13 cellular contexts compared by ENCODE assay signal in the genomic region with DNA sequence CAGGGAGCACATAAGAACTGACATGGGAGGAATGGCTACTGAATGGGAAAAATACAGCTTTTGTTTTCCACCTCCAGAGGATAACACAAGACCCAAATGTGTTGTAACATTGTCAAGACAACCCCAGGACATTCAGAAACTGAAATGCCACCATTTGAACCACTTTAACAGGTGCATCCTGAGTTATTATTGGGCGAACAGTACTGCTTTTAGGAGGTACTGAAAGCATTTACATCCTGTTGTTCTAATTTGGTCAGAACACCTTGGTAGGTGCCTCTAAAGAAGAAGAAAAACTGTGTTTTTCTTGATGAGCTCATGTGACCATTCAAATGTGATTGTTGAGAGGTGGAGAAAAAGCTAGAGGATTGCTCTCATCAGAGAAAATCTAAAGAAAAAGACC. TPM values are rescaled to one million over a fixed set of nuclear protein-coding genes. Genes with fewer than 3 reads are reported as not detected.
A peak's percentile ranks its signal among the peaks of the same experiment; 100 is the strongest.
DNase-seq lines count a peak whose midpoint lies in the region; ATAC-seq, FAIRE-seq and TF ChIP-seq lines count a peak whose summit lies in the region.
"Had no signal": no experiment of that assay in that cellular context is flagged by ENCODE, and none has a peak within 500 bp of the region (broad histone marks: within the 10 kb centered on the region; RNA-seq: fewer than 3 reads in every experiment).

No MANE protein-coding gene starts in this region.

- DNase-seq in GM12878 (ENCODE audit: low read depth, low spot score) = peak; percentile 76
- DNase-seq in omental fat pad (ENCODE audit: low spot score) = no peak
- no peak for DNase-seq in RCC 7860 (ENCODE audit: low spot score)
- no peak for DNase-seq in kidney glomerular epithelial cell (lab: John Stamatoyannopoulos, UW)
- no peak for DNase-seq in NCI-H82 treated with DMSO at 0.1 percent for 48 hours (lab: John Stamatoyannopoulos, UW; ENCODE audit: unreplicated experiment)
- DNase-seq: activated naive CD8-positive, alpha-beta T cell treated with anti-CD3 and anti-CD28 coated beads, Interleukin-2, amount 10 ng/mL, durations not matched to agents 7 days and 5 days; foreskin keratinocyte; KG1; left colon; SJCRH30 had no signal

- no peak for TF ChIP-seq POLR2A in GM12878 (IDR thresholded peaks at IDR 0.05; ENCODE audit: low read depth, low read length)

- peak in 1 of 2 experiments; percentile 82; a peak in 2 of 4 replicates for TF ChIP-seq EP300 in GM12878 (IDR thresholded peaks at IDR 0.05; ENCODE audit: borderline replicate concordance in 1 of 2, control insufficient read depth in 1 of 2, low read depth in 2 of 2, low read length in 2 of 2)

- RAD21 ChIA-PET in GM12878 (lab: Charles Lee; ENCODE audit: unreplicated experiment) = interaction anchor here (0.8 to 1.0 kb wide), 3 partner anchors 9 to 23 kb away, joined by 3 read pairs; no protein-coding TSS in a partner anchor

- H3K79me2 ChIP-seq in GM12878 (ENCODE audit: control insufficient read depth, insufficient read depth, low read length) = no peaks in the 10 kb centered on the region

- peak overlapping the region; percentile 70 for H3K27ac ChIP-seq in GM12878 (ENCODE audit: control insufficient read depth, insufficient read depth)
- H3K27ac ChIP-seq: foreskin keratinocyte, SJCRH30 had no signal

- ATAC-seq in GM18870 (IDR thresholded peaks at IDR 0.05; ENCODE audit: unreplicated experiment) = peak; percentile 86
- peak; percentile 89 for ATAC-seq in GM21576 (IDR thresholded peaks at IDR 0.05; ENCODE audit: unreplicated experiment)
- peak; percentile 86 for ATAC-seq in HG03103 (IDR thresholded peaks at IDR 0.05; ENCODE audit: low read depth, unreplicated experiment)
- ATAC-seq in GM12878 = peak; percentile 78
- ATAC-seq in omental fat pad (ENCODE audit: low FRiP score) = no peak
- ATAC-seq: foreskin keratinocyte, left colon had no signal

- no TSS peak for BruUV-seq in GM12878 (replicated peaks; lab: Mats Ljungman, UMichigan)

- peaks cover 59% of the 10 kb centered on the region for H3K4me1 ChIP-seq in GM12878 (ENCODE audit: control insufficient read depth, insufficient read depth, low read length)
- H3K4me1 ChIP-seq: SJCRH30 had no signal

- H3K4me3 ChIP-seq in GM12878 = peak overlapping the region; percentile 20; the same call in 1 of the 2 replicates
- H3K4me3 ChIP-seq: SJCRH30 had no signal

- H2AFZ ChIP-seq in GM12878 (ENCODE audit: control insufficient read depth, low read depth, low read length) = no peak overlapping the region

- no peaks in the 10 kb centered on the region; the same call in 2 of the 3 replicates for H3K9me3 ChIP-seq in GM12878 (replicated peaks; ENCODE audit: control insufficient read depth, insufficient read depth, low read length)
- H3K9me3 ChIP-seq: SJCRH30 had no signal

- FAIRE-seq in GM12878 (lab: Jason Lieb, UNC) (peak; percentile 65), RCC 7860 (lab: Jason Lieb, UNC) (no peak)

- no peaks in the 10 kb centered on the region for H4K20me1 ChIP-seq in GM12878 (ENCODE audit: control insufficient read depth, insufficient read depth)

- H3K9ac ChIP-seq in GM12878 (ENCODE audit: control insufficient read depth, insufficient read depth, low read length) = peak overlapping the region; percentile 51

- SMC1A ChIA-PET in GM12878 (lab: Charles Lee; ENCODE audit: uncharacterized antibody, unreplicated experiment) = interaction anchor here (0.6 to 1.7 kb wide), 6 partner anchors 8 to 305 kb away, joined by 3 to 5 read pairs (median 4); no protein-coding TSS in a partner anchor

- WGBS in GM12878 (ENCODE audit: insufficient coverage, insufficient replicate concordance, low lambda C conversion rate, missing lambda C conversion rate) = 0% methylated on average over 1 of the region's 1 CpG

- no peak for TF ChIP-seq RAD21 in GM12878 (IDR thresholded peaks at IDR 0.05; ENCODE audit: insufficient read depth, low read depth, low read length)

- peaks cover 0 to 3% of the 10 kb centered on the region in 2 experiments; a peak in 2 of 4 replicates for H3K27me3 ChIP-seq in GM12878 (replicated peaks in 1 of 2; ENCODE audit: control insufficient read depth in 2 of 2, insufficient read depth in 2 of 2, low read length in 1 of 2)
- H3K27me3 ChIP-seq: SJCRH30 had no signal

- TF ChIP-seq CTCF in GM12878 (IDR thresholded peaks at IDR 0.05 in 2 of 3, conservative IDR thresholded peaks at IDR 0.05 in 1 of 3; ENCODE audit: control insufficient read depth in 2 of 3, extremely low read depth in 1 of 3, insufficient read depth in 1 of 3, low read depth in 3 of 3, low read length in 3 of 3) (no peak), omental fat pad (IDR thresholded peaks at IDR 0.05) (no peak)

- POLR2A ChIA-PET in GM12878 (lab: Charles Lee) = no interaction called here

- CTCF ChIA-PET in GM12878 (lab: Yijun Ruan, JAX) = interaction anchor here (1.0 to 1.2 kb wide), 3 partner anchors 9 to 44 kb away, joined by 3 read pairs; no protein-coding TSS in a partner anchor

- intact Hi-C loops in GM12878 (cut with micrococcal nuclease; ENCODE audit: unreplicated experiment) = loop anchor here (1.0 kb wide), 1 partner anchor 46 kb away; no protein-coding TSS in a partner anchor

- H3K4me2 ChIP-seq in GM12878 (ENCODE audit: control insufficient read depth, insufficient read depth) = peak overlapping the region; percentile 89

- in situ Hi-C loops in GM12878 (cut with MboI) = loop anchor here (5.0 kb wide), 1 partner anchor 45 kb away; no protein-coding TSS in a partner anchor

- H3K36me3 ChIP-seq in GM12878 (ENCODE audit: control insufficient read depth in 2 of 2, insufficient read depth in 2 of 2, low read length in 1 of 2) = no peaks in the 10 kb centered on the region
- H3K36me3 ChIP-seq: SJCRH30 had no signal

TF ChIP-seq in GM12878, 131 proteins besides CTCF, POLR2A, EP300 and RAD21 (continues in another document):
- TF ChIP-seq CBX5 (IDR thresholded peaks at IDR 0.05; ENCODE audit: low read depth) (no peak), TCF12 (IDR thresholded peaks at IDR 0.05; ENCODE audit: low read depth, low read length) (peak; percentile 83; the same call in 1 of the 2 replicates), SP1 (IDR thresholded peaks at IDR 0.05; ENCODE audit: low read depth, low read length) (peak; percentile 55), MEF2B (IDR thresholded peaks at IDR 0.05; ENCODE audit: partially characterized antibody, poor library complexity, severe bottlenecking) (peak; percentile 54), NFIC (IDR thresholded peaks at IDR 0.05; ENCODE audit: low read depth, low read length) (peak; percentile 94), RUNX3 (IDR thresholded peaks at IDR 0.05; ENCODE audit: low read length) (peak; percentile 90), FOXM1 (IDR thresholded peaks at IDR 0.05; ENCODE audit: low read depth, low read length) (peak; percentile 91), IRF4 (IDR thresholded peaks at IDR 0.05; ENCODE audit: low read depth, low read length) (peak; percentile 58; the same call in 1 of the 2 replicates), MEF2A (IDR thresholded peaks at IDR 0.05; ENCODE audit: insufficient read depth, low read depth, low read length) (peak; percentile 97), RELA (IDR thresholded peaks at IDR 0.05; ENCODE audit: borderline replicate concordance, partially characterized antibody) (no peak), NR2C2 (IDR thresholded peaks at IDR 0.05; ENCODE audit: borderline replicate concordance, control insufficient read depth, insufficient read length, low read depth) (no peak), GABPA (IDR thresholded peaks at IDR 0.05; ENCODE audit: low read depth) (0 out of 2 replicates have a peak, but pooled peaks have one; percentile 39), IKZF2 (IDR thresholded peaks at IDR 0.05) (peak in 1 of 2 experiments; percentile 13; a peak in 1 of 4 replicates), BCL11A (IDR thresholded peaks at IDR 0.05; ENCODE audit: low read depth, low read length) (peak; percentile 66; the same call in 1 of the 2 replicates), CHD1 (IDR thresholded peaks at IDR 0.05; ENCODE audit: low read depth, low read length) (no peak), CREM (IDR thresholded peaks at IDR 0.05; ENCODE audit: low read depth) (peak; percentile 83)
- TF ChIP-seq, protein P1, sequence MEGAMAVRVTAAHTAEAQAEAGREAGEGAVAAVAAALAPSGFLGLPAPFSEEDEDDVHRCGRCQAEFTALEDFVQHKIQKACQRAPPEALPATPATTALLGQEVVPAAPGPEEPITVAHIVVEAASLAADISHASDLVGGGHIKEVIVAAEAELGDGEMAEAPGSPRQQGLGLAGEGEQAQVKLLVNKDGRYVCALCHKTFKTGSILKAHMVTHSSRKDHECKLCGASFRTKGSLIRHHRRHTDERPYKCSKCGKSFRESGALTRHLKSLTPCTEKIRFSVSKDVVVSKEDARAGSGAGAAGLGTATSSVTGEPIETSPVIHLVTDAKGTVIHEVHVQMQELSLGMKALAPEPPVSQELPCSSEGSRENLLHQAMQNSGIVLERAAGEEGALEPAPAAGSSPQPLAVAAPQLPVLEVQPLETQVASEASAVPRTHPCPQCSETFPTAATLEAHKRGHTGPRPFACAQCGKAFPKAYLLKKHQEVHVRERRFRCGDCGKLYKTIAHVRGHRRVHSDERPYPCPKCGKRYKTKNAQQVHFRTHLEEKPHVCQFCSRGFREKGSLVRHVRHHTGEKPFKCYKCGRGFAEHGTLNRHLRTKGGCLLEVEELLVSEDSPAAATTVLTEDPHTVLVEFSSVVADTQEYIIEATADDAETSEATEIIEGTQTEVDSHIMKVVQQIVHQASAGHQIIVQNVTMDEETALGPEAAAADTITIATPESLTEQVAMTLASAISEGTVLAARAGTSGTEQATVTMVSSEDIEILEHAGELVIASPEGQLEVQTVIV (IDR thresholded peaks at IDR 0.05; ENCODE audit: borderline replicate concordance, partially characterized antibody) = no peak

RNA-seq across cellular contexts. Expression of a gene that starts 6.4 kb away (rescaled TPM):
- 52.5 and 54.0 TPM in 2 replicates for total RNA-seq in GM12878 (2013; cell fraction: nucleolus; rRNA removed)
- total RNA-seq in GM12878 (2014; rRNA removed) (173 and 181 TPM in 2 replicates), GM12878 (2014; rRNA removed; fragmentation: Illumina TruSeq; extraction: Trizol) (128 and 143 TPM in 2 replicates), GM12878 (2021) (131 and 143 TPM in 2 replicates), omental fat pad (100 to 1,000 TPM; 130 to 212 (median 182) TPM)
- 122 TPM for polyA plus RNA-seq in GM12878 (2011; ENCODE audit: low read depth)
- polyA plus RNA-seq in GM12878 (2011; rRNA removed) (38.2 and 50.1 TPM in 2 replicates), GM12878 (2014; fragmentation: Illumina TruSeq; extraction: Trizol) (135 and 145 TPM in 2 replicates), GM12878 (2014; fragmentation: Nextera tagmentation; extraction: Ambion mirVana) (10 to 100 TPM; 38.1 to 46.7 TPM), GM12878 (2014; rRNA removed) (122 and 129 TPM in 2 replicates), GM12878 (2016; fragmentation: Nextera tagmentation; extraction: Ambion mirVana) (100 to 1,000 TPM in 1 of 2 experiments, 1 to 10 TPM in 1; 7.2 to 165 TPM)
- polyA plus RNA-seq in GM12878 (2011; cell fraction: cytosol; rRNA removed) = 47.0 and 47.9 TPM in 2 replicates
- 30.6 and 39.9 TPM in 2 replicates for polyA plus RNA-seq in GM12878 (2011; cell fraction: nucleus; rRNA removed)
- polyA plus RNA-seq in GM12878 (2012) = 117 and 141 TPM in 2 replicates
- polyA minus RNA-seq in GM12878 (2011; rRNA and poly(A)+ RNA removed) = 39.4 and 40.8 TPM in 2 replicates
- polyA minus RNA-seq in GM12878 (2011; cell fraction: cytosol; rRNA and poly(A)+ RNA removed) = 15.0 and 18.6 TPM in 2 replicates
- 9.7 and 14.4 TPM in 2 replicates for polyA minus RNA-seq in GM12878 (2011; cell fraction: nucleus; rRNA and poly(A)+ RNA removed)
